In the genomic region with DNA sequence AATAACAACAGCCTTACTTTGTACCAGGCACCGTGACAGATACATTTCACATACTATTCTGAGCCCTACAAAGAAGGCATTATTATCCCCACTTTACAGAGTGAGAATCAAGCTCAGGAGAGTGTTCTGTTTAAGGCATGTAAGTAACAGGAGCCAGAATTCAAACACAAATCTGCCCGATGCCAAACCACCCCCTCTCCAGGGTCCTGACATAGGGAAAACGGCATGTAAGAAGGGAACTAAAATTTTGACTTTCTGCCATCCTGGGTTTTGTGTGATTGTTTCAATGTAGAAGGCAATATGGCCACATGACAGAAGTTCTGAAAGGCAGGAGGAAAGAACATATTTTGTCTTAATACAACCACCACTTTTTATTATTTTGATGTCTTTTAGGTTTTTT, we compare ENCODE assay signal across 3 cellular contexts.
A peak's percentile ranks its signal among the peaks of the same experiment; 100 is the strongest.
TF ChIP-seq lines count a peak whose summit lies in the region.

No MANE protein-coding gene starts in this region.

TF ChIP-seq in GM12891, 5 proteins besides CTCF, POLR2A, EP300 and RAD21:
- TF ChIP-seq POU2F2 (IDR thresholded peaks at IDR 0.05; ENCODE audit: low read depth, low read length) (no peak), SPI1 (IDR thresholded peaks at IDR 0.05; ENCODE audit: low read depth, low read length) (no peak), PAX5 (IDR thresholded peaks at IDR 0.05; ENCODE audit: insufficient read depth, low read length, severe bottlenecking) (no peak)

TF ChIP-seq in HEK293, 187 proteins besides CTCF, POLR2A, EP300 and RAD21:
- no peak for TF ChIP-seq ZNF391 (tag by site-specific recombination; IDR thresholded peaks at IDR 0.05; ENCODE audit: borderline replicate concordance, low read depth)
- TF ChIP-seq, protein P1, sequence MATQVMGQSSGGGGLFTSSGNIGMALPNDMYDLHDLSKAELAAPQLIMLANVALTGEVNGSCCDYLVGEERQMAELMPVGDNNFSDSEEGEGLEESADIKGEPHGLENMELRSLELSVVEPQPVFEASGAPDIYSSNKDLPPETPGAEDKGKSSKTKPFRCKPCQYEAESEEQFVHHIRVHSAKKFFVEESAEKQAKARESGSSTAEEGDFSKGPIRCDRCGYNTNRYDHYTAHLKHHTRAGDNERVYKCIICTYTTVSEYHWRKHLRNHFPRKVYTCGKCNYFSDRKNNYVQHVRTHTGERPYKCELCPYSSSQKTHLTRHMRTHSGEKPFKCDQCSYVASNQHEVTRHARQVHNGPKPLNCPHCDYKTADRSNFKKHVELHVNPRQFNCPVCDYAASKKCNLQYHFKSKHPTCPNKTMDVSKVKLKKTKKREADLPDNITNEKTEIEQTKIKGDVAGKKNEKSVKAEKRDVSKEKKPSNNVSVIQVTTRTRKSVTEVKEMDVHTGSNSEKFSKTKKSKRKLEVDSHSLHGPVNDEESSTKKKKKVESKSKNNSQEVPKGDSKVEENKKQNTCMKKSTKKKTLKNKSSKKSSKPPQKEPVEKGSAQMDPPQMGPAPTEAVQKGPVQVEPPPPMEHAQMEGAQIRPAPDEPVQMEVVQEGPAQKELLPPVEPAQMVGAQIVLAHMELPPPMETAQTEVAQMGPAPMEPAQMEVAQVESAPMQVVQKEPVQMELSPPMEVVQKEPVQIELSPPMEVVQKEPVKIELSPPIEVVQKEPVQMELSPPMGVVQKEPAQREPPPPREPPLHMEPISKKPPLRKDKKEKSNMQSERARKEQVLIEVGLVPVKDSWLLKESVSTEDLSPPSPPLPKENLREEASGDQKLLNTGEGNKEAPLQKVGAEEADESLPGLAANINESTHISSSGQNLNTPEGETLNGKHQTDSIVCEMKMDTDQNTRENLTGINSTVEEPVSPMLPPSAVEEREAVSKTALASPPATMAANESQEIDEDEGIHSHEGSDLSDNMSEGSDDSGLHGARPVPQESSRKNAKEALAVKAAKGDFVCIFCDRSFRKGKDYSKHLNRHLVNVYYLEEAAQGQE (tag by site-specific recombination; IDR thresholded peaks at IDR 0.05): peak; percentile 47; the same call in 1 of the 2 replicates

TF ChIP-seq in GM12878, 131 proteins besides CTCF, POLR2A, EP300 and RAD21:
- TF ChIP-seq, protein P2, sequence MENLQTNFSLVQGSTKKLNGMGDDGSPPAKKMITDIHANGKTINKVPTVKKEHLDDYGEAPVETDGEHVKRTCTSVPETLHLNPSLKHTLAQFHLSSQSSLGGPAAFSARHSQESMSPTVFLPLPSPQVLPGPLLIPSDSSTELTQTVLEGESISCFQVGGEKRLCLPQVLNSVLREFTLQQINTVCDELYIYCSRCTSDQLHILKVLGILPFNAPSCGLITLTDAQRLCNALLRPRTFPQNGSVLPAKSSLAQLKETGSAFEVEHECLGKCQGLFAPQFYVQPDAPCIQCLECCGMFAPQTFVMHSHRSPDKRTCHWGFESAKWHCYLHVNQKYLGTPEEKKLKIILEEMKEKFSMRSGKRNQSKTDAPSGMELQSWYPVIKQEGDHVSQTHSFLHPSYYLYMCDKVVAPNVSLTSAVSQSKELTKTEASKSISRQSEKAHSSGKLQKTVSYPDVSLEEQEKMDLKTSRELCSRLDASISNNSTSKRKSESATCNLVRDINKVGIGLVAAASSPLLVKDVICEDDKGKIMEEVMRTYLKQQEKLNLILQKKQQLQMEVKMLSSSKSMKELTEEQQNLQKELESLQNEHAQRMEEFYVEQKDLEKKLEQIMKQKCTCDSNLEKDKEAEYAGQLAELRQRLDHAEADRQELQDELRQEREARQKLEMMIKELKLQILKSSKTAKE (IDR thresholded peaks at IDR 0.05; ENCODE audit: low read depth, poor library complexity, severe bottlenecking): no peak
- TF ChIP-seq, protein P3, sequence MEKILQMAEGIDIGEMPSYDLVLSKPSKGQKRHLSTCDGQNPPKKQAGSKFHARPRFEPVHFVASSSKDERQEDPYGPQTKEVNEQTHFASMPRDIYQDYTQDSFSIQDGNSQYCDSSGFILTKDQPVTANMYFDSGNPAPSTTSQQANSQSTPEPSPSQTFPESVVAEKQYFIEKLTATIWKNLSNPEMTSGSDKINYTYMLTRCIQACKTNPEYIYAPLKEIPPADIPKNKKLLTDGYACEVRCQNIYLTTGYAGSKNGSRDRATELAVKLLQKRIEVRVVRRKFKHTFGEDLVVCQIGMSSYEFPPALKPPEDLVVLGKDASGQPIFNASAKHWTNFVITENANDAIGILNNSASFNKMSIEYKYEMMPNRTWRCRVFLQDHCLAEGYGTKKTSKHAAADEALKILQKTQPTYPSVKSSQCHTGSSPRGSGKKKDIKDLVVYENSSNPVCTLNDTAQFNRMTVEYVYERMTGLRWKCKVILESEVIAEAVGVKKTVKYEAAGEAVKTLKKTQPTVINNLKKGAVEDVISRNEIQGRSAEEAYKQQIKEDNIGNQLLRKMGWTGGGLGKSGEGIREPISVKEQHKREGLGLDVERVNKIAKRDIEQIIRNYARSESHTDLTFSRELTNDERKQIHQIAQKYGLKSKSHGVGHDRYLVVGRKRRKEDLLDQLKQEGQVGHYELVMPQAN (conservative IDR thresholded peaks at IDR 0.05): no peak
- TF ChIP-seq DPF2 (IDR thresholded peaks at IDR 0.05) (no peak), SUPT20H (IDR thresholded peaks at IDR 0.05; ENCODE audit: borderline replicate concordance, control insufficient read depth, low read depth, low read length) (no peak), RB1 (IDR thresholded peaks at IDR 0.05; ENCODE audit: borderline replicate concordance) (no peak), LARP7 (IDR thresholded peaks at IDR 0.05) (no peak), NFYA (IDR thresholded peaks at IDR 0.05; ENCODE audit: borderline replicate concordance, low read depth, low read length) (no peak), NBN (IDR thresholded peaks at IDR 0.05) (no peak)
- TF ChIP-seq, protein P4, sequence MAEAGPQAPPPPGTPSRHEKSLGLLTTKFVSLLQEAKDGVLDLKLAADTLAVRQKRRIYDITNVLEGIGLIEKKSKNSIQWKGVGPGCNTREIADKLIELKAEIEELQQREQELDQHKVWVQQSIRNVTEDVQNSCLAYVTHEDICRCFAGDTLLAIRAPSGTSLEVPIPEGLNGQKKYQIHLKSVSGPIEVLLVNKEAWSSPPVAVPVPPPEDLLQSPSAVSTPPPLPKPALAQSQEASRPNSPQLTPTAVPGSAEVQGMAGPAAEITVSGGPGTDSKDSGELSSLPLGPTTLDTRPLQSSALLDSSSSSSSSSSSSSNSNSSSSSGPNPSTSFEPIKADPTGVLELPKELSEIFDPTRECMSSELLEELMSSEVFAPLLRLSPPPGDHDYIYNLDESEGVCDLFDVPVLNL (IDR thresholded peaks at IDR 0.05; ENCODE audit: low read depth, low read length): no peak
